Comparison of ENCODE assay signal across 6 cellular contexts in genomic region chr20:63941282-63942060, GRCh38.
DNase-seq lines count a peak whose midpoint lies in the region.

No MANE protein-coding gene starts in this region.

- DNase-seq in CD1c-positive myeloid dendritic cell (ENCODE audit: extremely low spot score), result peak; percentile 90
- DNase-seq in SKM-1 (lab: John Stamatoyannopoulos, UW; ENCODE audit: unreplicated experiment), result peak; percentile 14
- DNase-seq in ecto neural progenitor cell (ENCODE audit: low spot score), result peak; percentile 76
- peak; percentile 59 to 64 for DNase-seq in stimulated activated CD4-positive, alpha-beta T cell treated with anti-CD3 and anti-CD28 coated beads, Interleukin-4, amount 100 ng/mL, for 48 hours (ENCODE audit: low read depth in 2 of 2)
- DNase-seq in NCI-H345 (lab: John Stamatoyannopoulos, UW), result no peak
- no peak for DNase-seq in NCI-H774 (lab: John Stamatoyannopoulos, UW)

Comparison
In these comparisons a context has a peak if more than half of its experiments do, and no peak if none do; other contexts are left out.
1. DNase-seq: peak in CD1c-positive myeloid dendritic cell (single experiment), SKM-1 (single experiment), ecto neural progenitor cell (single experiment) and stimulated activated CD4-positive, alpha-beta T cell treated with anti-CD3 and anti-CD28 coated beads, Interleukin-4, amount 100 ng/mL, for 48 hours (2 of 2); none in NCI-H345 (single experiment) and NCI-H774 (single experiment).